2 cellular contexts compared by ENCODE assay signal in genomic region chr4:40334591-40335507, GRCh38.
TF ChIP-seq lines count a peak whose summit lies in the region.

A gene with protein sequence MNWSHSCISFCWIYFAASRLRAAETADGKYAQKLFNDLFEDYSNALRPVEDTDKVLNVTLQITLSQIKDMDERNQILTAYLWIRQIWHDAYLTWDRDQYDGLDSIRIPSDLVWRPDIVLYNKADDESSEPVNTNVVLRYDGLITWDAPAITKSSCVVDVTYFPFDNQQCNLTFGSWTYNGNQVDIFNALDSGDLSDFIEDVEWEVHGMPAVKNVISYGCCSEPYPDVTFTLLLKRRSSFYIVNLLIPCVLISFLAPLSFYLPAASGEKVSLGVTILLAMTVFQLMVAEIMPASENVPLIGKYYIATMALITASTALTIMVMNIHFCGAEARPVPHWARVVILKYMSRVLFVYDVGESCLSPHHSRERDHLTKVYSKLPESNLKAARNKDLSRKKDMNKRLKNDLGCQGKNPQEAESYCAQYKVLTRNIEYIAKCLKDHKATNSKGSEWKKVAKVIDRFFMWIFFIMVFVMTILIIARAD (plus strand): TSS chr4:40335333. CDS start chr4:40335468, 135 bp downstream.

TF ChIP-seq in IMR-90, 13 proteins besides CTCF, POLR2A, EP300 and RAD21 (continued from another document):
- TF ChIP-seq SMC3 (IDR thresholded peaks at IDR 0.05; ENCODE audit: low read depth, low read length) (no peak), MAFK (IDR thresholded peaks at IDR 0.05; ENCODE audit: low read depth, low read length) (no peak), CEBPB (IDR thresholded peaks at IDR 0.05; ENCODE audit: low read depth, low read length) (no peak), MXI1 (IDR thresholded peaks at IDR 0.05; ENCODE audit: borderline replicate concordance, low read depth, low read length) (no peak), MAZ (IDR thresholded peaks at IDR 0.05; ENCODE audit: borderline replicate concordance, low read depth, low read length) (no peak), BHLHE40 (IDR thresholded peaks at IDR 0.05; ENCODE audit: low read depth, low read length) (no peak), FOS (IDR thresholded peaks at IDR 0.05; ENCODE audit: low read depth, low read length) (no peak), CHD1 (IDR thresholded peaks at IDR 0.05; ENCODE audit: low read depth, low read length) (no peak), RCOR1 (IDR thresholded peaks at IDR 0.05; ENCODE audit: insufficient replicate concordance, low read length) (no peak)
- TF ChIP-seq, protein P1, sequence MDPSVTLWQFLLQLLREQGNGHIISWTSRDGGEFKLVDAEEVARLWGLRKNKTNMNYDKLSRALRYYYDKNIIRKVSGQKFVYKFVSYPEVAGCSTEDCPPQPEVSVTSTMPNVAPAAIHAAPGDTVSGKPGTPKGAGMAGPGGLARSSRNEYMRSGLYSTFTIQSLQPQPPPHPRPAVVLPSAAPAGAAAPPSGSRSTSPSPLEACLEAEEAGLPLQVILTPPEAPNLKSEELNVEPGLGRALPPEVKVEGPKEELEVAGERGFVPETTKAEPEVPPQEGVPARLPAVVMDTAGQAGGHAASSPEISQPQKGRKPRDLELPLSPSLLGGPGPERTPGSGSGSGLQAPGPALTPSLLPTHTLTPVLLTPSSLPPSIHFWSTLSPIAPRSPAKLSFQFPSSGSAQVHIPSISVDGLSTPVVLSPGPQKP (IDR thresholded peaks at IDR 0.05; ENCODE audit: borderline replicate concordance, low read depth, low read length) = no peak

TF ChIP-seq in SK-N-SH treated with all-trans-retinoic acid at 6 μM for 48 hours, 23 proteins besides CTCF, POLR2A, EP300 and RAD21 (continued from another document):
- TF ChIP-seq, protein P2, sequence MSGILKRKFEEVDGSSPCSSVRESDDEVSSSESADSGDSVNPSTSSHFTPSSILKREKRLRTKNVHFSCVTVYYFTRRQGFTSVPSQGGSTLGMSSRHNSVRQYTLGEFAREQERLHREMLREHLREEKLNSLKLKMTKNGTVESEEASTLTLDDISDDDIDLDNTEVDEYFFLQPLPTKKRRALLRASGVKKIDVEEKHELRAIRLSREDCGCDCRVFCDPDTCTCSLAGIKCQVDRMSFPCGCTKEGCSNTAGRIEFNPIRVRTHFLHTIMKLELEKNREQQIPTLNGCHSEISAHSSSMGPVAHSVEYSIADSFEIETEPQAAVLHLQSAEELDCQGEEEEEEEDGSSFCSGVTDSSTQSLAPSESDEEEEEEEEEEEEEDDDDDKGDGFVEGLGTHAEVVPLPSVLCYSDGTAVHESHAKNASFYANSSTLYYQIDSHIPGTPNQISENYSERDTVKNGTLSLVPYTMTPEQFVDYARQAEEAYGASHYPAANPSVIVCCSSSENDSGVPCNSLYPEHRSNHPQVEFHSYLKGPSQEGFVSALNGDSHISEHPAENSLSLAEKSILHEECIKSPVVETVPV (CRISPR knock-in tag; IDR thresholded peaks at IDR 0.05) = no peak
- TF ChIP-seq BACH2 (CRISPR knock-in tag; IDR thresholded peaks at IDR 0.05; ENCODE audit: borderline replicate concordance) (no peak), POU6F1 (CRISPR knock-in tag; IDR thresholded peaks at IDR 0.05; ENCODE audit: borderline replicate concordance, low read depth) (no peak), GLIS3 (CRISPR knock-in tag; IDR thresholded peaks at IDR 0.05) (no peak)
